Comparison of ENCODE assay signal across 22 cellular contexts in the genomic region with DNA sequence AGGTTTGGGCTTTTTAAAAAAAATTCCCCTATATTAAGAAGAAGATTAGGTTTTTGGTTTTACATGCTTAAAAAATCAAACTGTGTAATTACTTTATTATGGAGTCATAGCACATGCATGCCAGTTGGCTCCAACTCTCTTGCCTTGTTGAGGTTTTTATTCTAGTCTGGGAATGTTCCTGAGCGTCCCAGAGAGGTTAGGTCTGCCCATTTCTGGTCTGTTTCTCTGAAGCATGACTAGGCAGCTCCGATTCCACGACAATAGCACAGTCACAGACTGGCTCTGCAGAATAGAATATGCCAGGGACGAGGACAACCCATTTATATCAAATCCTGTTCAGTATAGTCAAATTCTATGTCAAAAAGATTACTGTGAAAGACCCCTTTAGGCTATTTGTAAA.
A peak's percentile ranks its signal among the peaks of the same experiment; 100 is the strongest.
DNase-seq lines count a peak whose midpoint lies in the region; ATAC-seq lines count a peak whose summit lies in the region.
"Had no signal": no experiment of that assay in that cellular context is flagged by ENCODE, and none has a peak within 500 bp of the region (broad histone marks: within the 10 kb centered on the region; RNA-seq: fewer than 3 reads in every experiment).

No MANE protein-coding gene starts in this region.

- H3K27ac ChIP-seq in subcutaneous abdominal adipose tissue (ENCODE audit: low read depth, low read length), result peak overlapping the region; percentile 77
- H3K27ac ChIP-seq: C4-2B, colonic mucosa, PC-9, SK-N-MC, tibial nerve had no signal

- ATAC-seq in GM19397 (IDR thresholded peaks at IDR 0.05; ENCODE audit: unreplicated experiment), result no peak

- peaks cover 2 to 46% (median 38%) of the 10 kb centered on the region in 5 donors for H3K4me1 ChIP-seq in subcutaneous abdominal adipose tissue (ENCODE audit: control insufficient read depth in 5 of 5, insufficient read depth in 5 of 5, low read length in 5 of 5)
- H3K4me1 ChIP-seq: colonic mucosa had no signal

- H3K27me3 ChIP-seq in subcutaneous abdominal adipose tissue (ENCODE audit: control insufficient read depth in 5 of 5, insufficient read depth in 4 of 5, low read length in 5 of 5), result no peaks in the 10 kb centered on the region
- H3K27me3 ChIP-seq: colonic mucosa, tibial nerve had no signal

- DNase-seq in H4 (ENCODE audit: low spot score) (peak; percentile 27), dedifferentiated amniotic fluid mesenchymal stem cell (ENCODE audit: extremely low spot score) (peak; percentile 23), inferior parietal cortex (ENCODE audit: extremely low spot score) (peak; percentile 23), cerebellar nuclear complex (lab: John Stamatoyannopoulos, UW) (no peak)
- DNase-seq in activated naive CD4-positive, alpha-beta T cell treated with Interleukin-2 at 50 U/mL for 16 hours, result no peak
- no peak for DNase-seq in activated effector memory CD4-positive, alpha-beta T cell treated with anti-CD3 and anti-CD28 coated beads, Interleukin-2, amount 50 U/mL, for 16 hours
- DNase-seq: activated CD4-positive, alpha-beta T cell treated with anti-CD3 and anti-CD28 coated beads, Interleukin-2, amount 10 ng/mL, durations not matched to agents 7 days and 5 days; activated naive CD8-positive, alpha-beta T cell treated with anti-CD3 and anti-CD28 coated beads, Interleukin-2, amount 10 ng/mL, durations not matched to agents 7 days and 5 days; activated T-cell treated with anti-CD3 and anti-CD28 coated beads for 4 hours; colonic mucosa; DMS153; kidney glomerular epithelial cell; NCI-H2081 treated with DMSO at 0.1 percent for 48 hours; NCI-H526 treated with DMSO at 0.1 percent for 48 hours; PC-9; stimulated activated CD4-positive, alpha-beta T cell treated with anti-CD3 and anti-CD28 coated beads, Interleukin-4, amount 100 ng/mL, for 24 hours; stimulated activated CD8-positive, alpha-beta memory T cell treated with anti-CD3 and anti-CD28 coated beads, Interleukin-4, amount 100 ng/mL, for 48 hours had no signal

- no peak overlapping the region for H3K9ac ChIP-seq in subcutaneous abdominal adipose tissue (ENCODE audit: low read length in 5 of 5)

- H3K4me3 ChIP-seq in subcutaneous abdominal adipose tissue (ENCODE audit: low read depth in 1 of 5, low read length in 5 of 5), result no peak overlapping the region
- H3K4me3 ChIP-seq: colonic mucosa, PC-9, SK-N-MC, tibial nerve had no signal

- peaks cover 0 to 4% (median 3%) of the 10 kb centered on the region in 5 donors for H3K36me3 ChIP-seq in subcutaneous abdominal adipose tissue (ENCODE audit: control insufficient read depth in 5 of 5, insufficient read depth in 5 of 5, low read length in 5 of 5)
- H3K36me3 ChIP-seq: colonic mucosa had no signal

- H3K9me3 ChIP-seq in subcutaneous abdominal adipose tissue (ENCODE audit: control insufficient read depth in 5 of 5, low read length in 5 of 5), result no peaks in the 10 kb centered on the region
- H3K9me3 ChIP-seq: colonic mucosa, tibial nerve had no signal

Comparison
In these comparisons a context has a peak if more than half of its experiments do, and no peak if none do; other contexts are left out.
1. DNase-seq: peak in H4 (single experiment), dedifferentiated amniotic fluid mesenchymal stem cell (single experiment) and inferior parietal cortex (single experiment); none in activated naive CD4-positive, alpha-beta T cell treated with Interleukin-2 at 50 U/mL for 16 hours (single experiment), cerebellar nuclear complex (0 of 2) and activated effector memory CD4-positive, alpha-beta T cell treated with anti-CD3 and anti-CD28 coated beads, Interleukin-2, amount 50 U/mL, for 16 hours (single experiment).